11 cellular contexts compared by ENCODE assay signal in the genomic region with DNA sequence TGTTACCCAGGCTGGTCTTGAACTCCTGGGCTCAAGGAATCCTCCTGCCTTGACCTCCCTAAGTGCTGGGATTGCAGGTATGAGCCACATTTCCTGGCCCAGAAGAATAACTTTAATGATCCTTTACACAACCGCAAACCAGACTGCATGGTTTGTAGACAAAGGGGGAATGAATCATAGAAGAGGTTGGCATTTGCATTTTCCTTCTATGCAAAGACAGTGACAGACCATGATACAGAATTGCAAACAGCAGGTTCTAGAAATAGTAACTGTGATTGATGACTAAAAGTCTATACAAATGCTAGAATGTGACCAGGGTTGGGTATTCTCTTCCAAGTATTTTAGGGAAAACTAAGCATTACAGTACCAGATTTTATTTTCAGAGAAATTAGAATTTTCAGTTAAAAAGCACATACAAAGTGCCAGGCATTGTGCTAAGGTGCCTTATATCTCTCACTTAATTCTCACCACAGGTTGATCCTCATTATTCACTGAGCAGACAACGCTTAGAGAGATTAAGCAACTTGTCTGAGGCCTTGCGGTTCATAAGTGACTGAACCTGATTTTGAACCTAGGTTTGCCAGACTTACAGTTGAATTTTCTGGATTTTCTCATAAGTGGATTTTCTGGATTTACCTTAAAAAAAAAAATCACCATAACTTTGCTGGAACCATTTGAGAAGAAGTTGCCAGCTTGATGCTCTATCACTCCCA.
DNase-seq lines count a peak whose midpoint lies in the region; ATAC-seq, FAIRE-seq and TF ChIP-seq lines count a peak whose summit lies in the region.
"Had no signal": no experiment of that assay in that cellular context is flagged by ENCODE, and none has a peak within 500 bp of the region (broad histone marks: within the 10 kb centered on the region; RNA-seq: fewer than 3 reads in every experiment).

No MANE protein-coding gene starts in this region.

- H3K4me3 ChIP-seq in ACC112 (ENCODE audit: low read depth, low read length), result no peak overlapping the region
- no peak overlapping the region for H3K4me3 ChIP-seq in endothelial cell of umbilical vein (replicated peaks in 1 of 3; ENCODE audit: insufficient read depth in 1 of 3, low read depth in 1 of 3, low read length in 3 of 3)
- H3K4me3 ChIP-seq: dorsolateral prefrontal cortex, psoas muscle had no signal

- H3K79me2 ChIP-seq in ACC112 (ENCODE audit: control insufficient read depth, insufficient read depth, low read length, unreplicated experiment) (peaks cover 73% of the 10 kb centered on the region), endothelial cell of umbilical vein (ENCODE audit: control insufficient read depth, insufficient read depth, low read length) (peaks cover 68% of the 10 kb centered on the region)

- H3K9me3 ChIP-seq in endothelial cell of umbilical vein (replicated peaks; ENCODE audit: control insufficient read depth, insufficient read depth, low read length), result no peaks in the 10 kb centered on the region
- H3K9me3 ChIP-seq: psoas muscle had no signal

- no peak overlapping the region for H3K4me2 ChIP-seq in endothelial cell of umbilical vein (ENCODE audit: insufficient read depth, low read length)

- no TSS peak for BruUV-seq in endothelial cell of umbilical vein (replicated peaks; lab: Mats Ljungman, UMichigan)

- no peaks in the 10 kb centered on the region for H3K27me3 ChIP-seq in ACC112 (ENCODE audit: insufficient read depth, low read length)
- no peaks in the 10 kb centered on the region for H3K27me3 ChIP-seq in endothelial cell of umbilical vein (ENCODE audit: control insufficient read depth in 2 of 2, insufficient read depth in 2 of 2, low read length in 2 of 2)
- H3K27me3 ChIP-seq: dorsolateral prefrontal cortex had no signal

- TF ChIP-seq CTCF in endothelial cell of umbilical vein (IDR thresholded peaks at IDR 0.05; ENCODE audit: extremely low read depth in 1 of 2, insufficient read depth in 1 of 2, low read depth in 1 of 2, low read length in 2 of 2), result no peak

- TF ChIP-seq POLR2A in endothelial cell of umbilical vein (IDR thresholded peaks at IDR 0.05; ENCODE audit: low read depth, low read length), result no peak

- dilution Hi-C loops in endothelial cell of umbilical vein (cut with MboI; ENCODE audit: extremely low pct_ligation_motif_present, low sequenced_read_pairs), result no loop called here

- H3K4me1 ChIP-seq in ACC112 (ENCODE audit: control insufficient read depth, insufficient read depth, low read length, unreplicated experiment), result peaks cover 17% of the 10 kb centered on the region
- peaks cover 9% of the 10 kb centered on the region for H3K4me1 ChIP-seq in endothelial cell of umbilical vein (ENCODE audit: control insufficient read depth, extremely low read depth, insufficient read depth, low read length)

- POLR2A ChIA-PET in endothelial cell of umbilical vein (lab: Charles Lee), result no interaction called here

- intact Hi-C loops in endothelial cell of umbilical vein (cut with micrococcal nuclease), result no loop called here

- FAIRE-seq in endothelial cell of umbilical vein (lab: Jason Lieb, UNC), result peak; percentile 65

- H2AFZ ChIP-seq in ACC112 (ENCODE audit: low read length, unreplicated experiment), result no peak overlapping the region
- no peak overlapping the region for H2AFZ ChIP-seq in endothelial cell of umbilical vein (ENCODE audit: low read depth, low read length)

- no peak overlapping the region for H3K9ac ChIP-seq in endothelial cell of umbilical vein (replicated peaks; ENCODE audit: extremely low read depth, insufficient read depth, low read length)

- H3K9me1 ChIP-seq in endothelial cell of umbilical vein (replicated peaks; ENCODE audit: control insufficient read depth, extremely low read depth, insufficient read depth, low read length), result no peaks in the 10 kb centered on the region

- H3K27ac ChIP-seq in ACC112 (ENCODE audit: low read depth, low read length) (0 out of 2 replicates have a peak overlapping the region, but pooled peaks have one; percentile 2), endothelial cell of umbilical vein (ENCODE audit: insufficient read depth, low read depth, low read length) (no peak overlapping the region)
- H3K27ac ChIP-seq: dorsolateral prefrontal cortex, psoas muscle had no signal

- H3K36me3 ChIP-seq in ACC112 (ENCODE audit: insufficient read depth, low read length) (peaks cover 18% of the 10 kb centered on the region), endothelial cell of umbilical vein (ENCODE audit: control insufficient read depth in 2 of 2, extremely low read depth in 1 of 2, insufficient read depth in 2 of 2, low read length in 2 of 2) (no peaks in the 10 kb centered on the region)

- peak; percentile 53 for DNase-seq in HPDE6-E6E7 (ENCODE audit: extremely low spot score)
- no peak for DNase-seq in endothelial cell of umbilical vein (ENCODE audit: low read depth, low spot score)
- DNase-seq in nucleus accumbens (lab: John Stamatoyannopoulos, UW), result no peak
- no peak for DNase-seq in hepatic stellate cell (ENCODE audit: low spot score)
- DNase-seq in NK-92 treated with Interleukin-12 subunit alpha and Interleukin-12 subunit beta, amount 100 ng/mL, for 24 hours (lab: John Stamatoyannopoulos, UW), result no peak
- DNase-seq: dorsolateral prefrontal cortex, NCI-H1417 treated with DMSO at 0.1 percent for 48 hours, psoas muscle had no signal

- peak; percentile 71 for ATAC-seq in GM18520 (IDR thresholded peaks at IDR 0.05; ENCODE audit: unreplicated experiment)
- ATAC-seq in HG03108 (IDR thresholded peaks at IDR 0.05; ENCODE audit: unreplicated experiment), result no peak

- peaks cover 15% of the 10 kb centered on the region for H4K20me1 ChIP-seq in endothelial cell of umbilical vein (replicated peaks; ENCODE audit: control insufficient read depth, extremely low read depth, insufficient read depth, low read length)

- CTCF ChIA-PET in endothelial cell of umbilical vein (lab: Charles Lee), result no interaction called here

TF ChIP-seq in endothelial cell of umbilical vein, 7 proteins besides CTCF, POLR2A, EP300 and RAD21:
- TF ChIP-seq EZH2 (IDR thresholded peaks at IDR 0.05; ENCODE audit: borderline replicate concordance, low read depth, low read length, severe bottlenecking), result no peak
- no peak for TF ChIP-seq GATA2 (IDR thresholded peaks at IDR 0.05; ENCODE audit: insufficient read depth, insufficient read length, low read depth, low read length)
- no peak for TF ChIP-seq POLR2AphosphoS5 (IDR thresholded peaks at IDR 0.05; ENCODE audit: insufficient read depth, low read depth, low read length)
- TF ChIP-seq, protein P1, sequence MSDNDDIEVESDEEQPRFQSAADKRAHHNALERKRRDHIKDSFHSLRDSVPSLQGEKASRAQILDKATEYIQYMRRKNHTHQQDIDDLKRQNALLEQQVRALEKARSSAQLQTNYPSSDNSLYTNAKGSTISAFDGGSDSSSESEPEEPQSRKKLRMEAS (IDR thresholded peaks at IDR 0.05; ENCODE audit: insufficient read depth, insufficient read length), result no peak
- TF ChIP-seq FOS (IDR thresholded peaks at IDR 0.05; ENCODE audit: borderline replicate concordance, insufficient read depth, low read length), result peak; percentile 40
- TF ChIP-seq MYC (IDR thresholded peaks at IDR 0.05; ENCODE audit: low read depth, low read length), result no peak
- no peak for TF ChIP-seq JUN (IDR thresholded peaks at IDR 0.05; ENCODE audit: borderline replicate concordance, insufficient read depth, insufficient read length, low read depth)
